Comparison of ENCODE assay signal across 8 cellular contexts in genomic region chr12:63714409-63714808, GRCh38. TPM values are rescaled to one million over a fixed set of nuclear protein-coding genes. Genes with fewer than 3 reads are reported as not detected.
DNase-seq lines count a peak whose midpoint lies in the region; ATAC-seq and TF ChIP-seq lines count a peak whose summit lies in the region.
"Not testable (repeated sequence)": the region's sequence is repeated elsewhere in the genome, so short reads cannot be mapped to it uniquely, and the experiment has no call there.

No MANE protein-coding gene starts in this region.

- not testable (repeated sequence) for H3K4me3 ChIP-seq in cardiac muscle cell

- not testable (repeated sequence) for H3K9me3 ChIP-seq in cardiac muscle cell (ENCODE audit: low read depth)

- H3K27ac Mint-ChIP-seq in activated CD4-positive, alpha-beta T cell treated with anti-CD3 and anti-CD28 coated beads for 36 hours, result peak overlapping the region; percentile 34
- peak overlapping the region; percentile 20 for H3K27ac Mint-ChIP-seq in activated T-cell treated with anti-CD3 and anti-CD28 coated beads, Interleukin-2, amount 50 U/mL, for 72 hours
- peak overlapping the region; percentile 76 for H3K27ac Mint-ChIP-seq in activated naive CD8-positive, alpha-beta T cell treated with anti-CD3 and anti-CD28 coated beads for 36 hours
- peak overlapping the region in 1 of 2 donors; percentile 3 for H3K27ac Mint-ChIP-seq in stimulated activated naive CD8-positive, alpha-beta T cell treated with anti-CD3 and anti-CD28 coated beads, Interleukin-15, amount 100 ng/mL, for 72 hours

- H3K27me3 Mint-ChIP-seq in activated CD4-positive, alpha-beta T cell treated with anti-CD3 and anti-CD28 coated beads for 36 hours; activated T-cell treated with anti-CD3 and anti-CD28 coated beads, Interleukin-2, amount 50 U/mL, for 72 hours (ENCODE audit: low read depth); activated naive CD8-positive, alpha-beta T cell treated with anti-CD3 and anti-CD28 coated beads for 36 hours; stimulated activated naive CD8-positive, alpha-beta T cell treated with anti-CD3 and anti-CD28 coated beads, Interleukin-15, amount 100 ng/mL, for 72 hours: not testable (repeated sequence)

- not testable (repeated sequence) for H3K9me3 Mint-ChIP-seq in activated CD4-positive, alpha-beta T cell treated with anti-CD3 and anti-CD28 coated beads for 36 hours (ENCODE audit: low read depth); activated T-cell treated with anti-CD3 and anti-CD28 coated beads, Interleukin-2, amount 50 U/mL, for 72 hours; activated naive CD8-positive, alpha-beta T cell treated with anti-CD3 and anti-CD28 coated beads for 36 hours; stimulated activated naive CD8-positive, alpha-beta T cell treated with anti-CD3 and anti-CD28 coated beads, Interleukin-15, amount 100 ng/mL, for 72 hours

- peaks cover 28% of the 10 kb centered on the region for H3K4me1 ChIP-seq in cardiac muscle cell (ENCODE audit: low read depth)

- H3K36me3 ChIP-seq in cardiac muscle cell, result not testable (repeated sequence)

- H3K4me3 Mint-ChIP-seq in activated CD4-positive, alpha-beta T cell treated with anti-CD3 and anti-CD28 coated beads for 36 hours; activated naive CD8-positive, alpha-beta T cell treated with anti-CD3 and anti-CD28 coated beads for 36 hours: not testable (repeated sequence)
- H3K4me3 Mint-ChIP-seq in activated T-cell treated with anti-CD3 and anti-CD28 coated beads, Interleukin-2, amount 50 U/mL, for 72 hours, result peak overlapping the region; percentile 50 to 55
- H3K4me3 Mint-ChIP-seq in stimulated activated naive CD8-positive, alpha-beta T cell treated with anti-CD3 and anti-CD28 coated beads, Interleukin-15, amount 100 ng/mL, for 72 hours, result peak overlapping the region in 1 of 2 donors; percentile 21

- TF ChIP-seq CTCF in cardiac muscle cell (IDR thresholded peaks at IDR 0.05; ENCODE audit: low read depth, low read length), result not testable (repeated sequence)

- not testable (repeated sequence) for H3K27me3 ChIP-seq in cardiac muscle cell

- CTCF ChIA-PET in activated CD4-positive, alpha-beta T cell treated with anti-CD3 and anti-CD28 coated beads for 36 hours (lab: Charles Lee), result not testable (repeated sequence)

- intact Hi-C loops in activated CD4-positive, alpha-beta T cell treated with anti-CD3 and anti-CD28 coated beads for 36 hours (cut with DNase I, micrococcal nuclease), result not testable (repeated sequence)

- ATAC-seq in GM18868 (IDR thresholded peaks at IDR 0.05; ENCODE audit: unreplicated experiment), result peak; percentile 31
- ATAC-seq in activated CD4-positive, alpha-beta T cell treated with anti-CD3 and anti-CD28 coated beads for 36 hours; activated T-cell treated with anti-CD3 and anti-CD28 coated beads, Interleukin-2, amount 50 U/mL, for 72 hours (replicated peaks in 1 of 2): not testable (repeated sequence)
- ATAC-seq in stimulated activated naive CD8-positive, alpha-beta T cell treated with anti-CD3 and anti-CD28 coated beads, Interleukin-15, amount 100 ng/mL, for 72 hours, result peak; percentile 41

- H3K36me3 Mint-ChIP-seq in activated CD4-positive, alpha-beta T cell treated with anti-CD3 and anti-CD28 coated beads for 36 hours (ENCODE audit: low read depth); activated T-cell treated with anti-CD3 and anti-CD28 coated beads, Interleukin-2, amount 50 U/mL, for 72 hours (ENCODE audit: insufficient read depth in 2 of 2); activated naive CD8-positive, alpha-beta T cell treated with anti-CD3 and anti-CD28 coated beads for 36 hours: not testable (repeated sequence)

- H3K27ac ChIP-seq in cardiac muscle cell, result peak overlapping the region; percentile 68

- DNase-seq in NCI-H1105 treated with DMSO at 0.1 percent for 48 hours (lab: John Stamatoyannopoulos, UW), result peak; percentile 25
- DNase-seq in activated CD4-positive, alpha-beta T cell treated with anti-CD3 and anti-CD28 coated beads for 36 hours; activated T-cell treated with anti-CD3 and anti-CD28 coated beads, Interleukin-2, amount 50 U/mL, for 72 hours; activated naive CD8-positive, alpha-beta T cell treated with anti-CD3 and anti-CD28 coated beads for 36 hours; cardiac muscle cell (ENCODE audit: low read depth in 1 of 2, low spot score in 1 of 2); stimulated activated naive CD8-positive, alpha-beta T cell treated with anti-CD3 and anti-CD28 coated beads, Interleukin-15, amount 100 ng/mL, for 72 hours: not testable (repeated sequence)
- peak; percentile 5 for DNase-seq in stimulated activated CD4-positive, alpha-beta T cell treated with anti-CD3 and anti-CD28 coated beads, Interleukin-15, amount 100 ng/mL, for 24 hours

- H3K4me1 Mint-ChIP-seq in activated CD4-positive, alpha-beta T cell treated with anti-CD3 and anti-CD28 coated beads for 36 hours, result peaks cover 21% of the 10 kb centered on the region
- H3K4me1 Mint-ChIP-seq in activated T-cell treated with anti-CD3 and anti-CD28 coated beads, Interleukin-2, amount 50 U/mL, for 72 hours (ENCODE audit: low read depth), result peaks cover 40% of the 10 kb centered on the region
- H3K4me1 Mint-ChIP-seq in activated naive CD8-positive, alpha-beta T cell treated with anti-CD3 and anti-CD28 coated beads for 36 hours, result peaks cover 26% of the 10 kb centered on the region
- H3K4me1 Mint-ChIP-seq in stimulated activated naive CD8-positive, alpha-beta T cell treated with anti-CD3 and anti-CD28 coated beads, Interleukin-15, amount 100 ng/mL, for 72 hours, result peaks cover 18% of the 10 kb centered on the region

- POLR2A ChIA-PET in activated CD4-positive, alpha-beta T cell treated with anti-CD3 and anti-CD28 coated beads for 36 hours (lab: Charles Lee), result not testable (repeated sequence)

RNA-seq across cellular contexts. Expression of gene DPY19L2, which starts 46.1 kb away (rescaled TPM):
- total RNA-seq in activated CD4-positive, alpha-beta T cell treated with anti-CD3 and anti-CD28 coated beads for 36 hours, result under 1 TPM; 0.21 to 0.70 TPM
- total RNA-seq in activated T-cell treated with anti-CD3 and anti-CD28 coated beads, Interleukin-2, amount 50 U/mL, for 72 hours, result 1 to 10 TPM; 1.9 to 4.7 TPM
- 1 to 10 TPM; 4.6 to 6.2 TPM for total RNA-seq in activated naive CD8-positive, alpha-beta T cell treated with anti-CD3 and anti-CD28 coated beads for 36 hours
- total RNA-seq in cardiac muscle cell, result 13.0 and 25.9 TPM in 2 replicates
- polyA plus RNA-seq in cardiac muscle cell, result 12.9 and 18.2 TPM in 2 replicates
